18 cellular contexts compared by ENCODE assay signal in genomic region chr22:17013396-17014100, GRCh38. TPM values are rescaled to one million over a fixed set of nuclear protein-coding genes. Genes with fewer than 3 reads are reported as not detected.
DNase-seq lines count a peak whose midpoint lies in the region; ATAC-seq, FAIRE-seq and TF ChIP-seq lines count a peak whose summit lies in the region.
"Had no signal": no experiment of that assay in that cellular context is flagged by ENCODE, and none has a peak within 500 bp of the region (broad histone marks: within the 10 kb centered on the region; RNA-seq: fewer than 3 reads in every experiment).

No MANE protein-coding gene starts in this region.

- no peak for TF ChIP-seq EP300 in GM12878 (IDR thresholded peaks at IDR 0.05; ENCODE audit: borderline replicate concordance in 1 of 2, control insufficient read depth in 1 of 2, low read depth in 2 of 2, low read length in 2 of 2)

- CTCF ChIA-PET in GM12878 (lab: Yijun Ruan, JAX) (no interaction called here), PC-9 (lab: Charles Lee) (no interaction called here)

- H3K9me3 ChIP-seq in GM12878 (replicated peaks; ENCODE audit: control insufficient read depth, insufficient read depth, low read length) (no peaks in the 10 kb centered on the region), PC-9 (ENCODE audit: insufficient read depth, low read depth) (no peaks in the 10 kb centered on the region)

- peaks cover 2% of the 10 kb centered on the region for H3K27me3 ChIP-seq in H7 (ENCODE audit: control insufficient read depth, insufficient read depth, low read length)
- no peaks in the 10 kb centered on the region; a peak in 1 of 4 replicates for H3K27me3 ChIP-seq in GM12878 (replicated peaks in 1 of 2; ENCODE audit: control insufficient read depth in 2 of 2, insufficient read depth in 2 of 2, low read length in 1 of 2)
- H3K27me3 ChIP-seq in PC-9 (ENCODE audit: insufficient read depth, low read depth): peaks cover 10% of the 10 kb centered on the region; the same call in 1 of the 2 replicates

- intact Hi-C loops in GM12878 (cut with micrococcal nuclease; ENCODE audit: unreplicated experiment): no loop called here
- intact Hi-C loops in PC-9 (cut with micrococcal nuclease; ENCODE audit: unreplicated experiment): no loop called here

- TF ChIP-seq RAD21 in GM12878 (IDR thresholded peaks at IDR 0.05; ENCODE audit: insufficient read depth, low read depth, low read length): no peak

- no peak for FAIRE-seq in GM12878 (lab: Jason Lieb, UNC)
- no peak for FAIRE-seq in H54 (lab: Jason Lieb, UNC)

- H3K4me1 ChIP-seq in GM12878 (ENCODE audit: control insufficient read depth, insufficient read depth, low read length) (no peaks in the 10 kb centered on the region; the same call in 1 of the 2 replicates), PC-9 (replicated peaks; ENCODE audit: insufficient read depth) (no peaks in the 10 kb centered on the region)

- no peak for TF ChIP-seq CTCF in GM12878 (IDR thresholded peaks at IDR 0.05 in 2 of 3, conservative IDR thresholded peaks at IDR 0.05 in 1 of 3; ENCODE audit: control insufficient read depth in 2 of 3, extremely low read depth in 1 of 3, insufficient read depth in 1 of 3, low read depth in 3 of 3, low read length in 3 of 3)
- TF ChIP-seq CTCF in PC-9 (conservative IDR thresholded peaks at IDR 0.05): no peak

- RAD21 ChIA-PET in GM12878 (lab: Charles Lee; ENCODE audit: unreplicated experiment): no interaction called here

- BruUV-seq in GM12878 (replicated peaks; lab: Mats Ljungman, UMichigan): no TSS peak
- BruUV-seq in PC-9 (replicated peaks; lab: Mats Ljungman, UMichigan): no TSS peak

- H3K27ac ChIP-seq in GM12878 (ENCODE audit: control insufficient read depth, insufficient read depth) (no peak overlapping the region), substantia nigra (ENCODE audit: low read depth, low read length, poor library complexity, severe bottlenecking) (peak overlapping the region; percentile 95), PC-9 (no peak overlapping the region)

- TF ChIP-seq POLR2A in GM12878 (IDR thresholded peaks at IDR 0.05; ENCODE audit: low read depth, low read length) (no peak), H54 (IDR thresholded peaks at IDR 0.05; ENCODE audit: low read depth, low read length) (no peak)

- no peaks in the 10 kb centered on the region for H4K20me1 ChIP-seq in GM12878 (ENCODE audit: control insufficient read depth, insufficient read depth)
- no peaks in the 10 kb centered on the region for H4K20me1 ChIP-seq in PC-9 (ENCODE audit: insufficient read depth)

- no peak overlapping the region for H3K4me3 ChIP-seq in H7 (ENCODE audit: insufficient read depth, low read depth, low read length)
- no peak overlapping the region for H3K4me3 ChIP-seq in GM12878
- no peak overlapping the region for H3K4me3 ChIP-seq in PC-9

- H3F3A ChIP-seq in PC-9 (ENCODE audit: insufficient read depth, low read depth): no peaks in the 10 kb centered on the region

- no peak overlapping the region for H3K9ac ChIP-seq in GM12878 (ENCODE audit: control insufficient read depth, insufficient read depth, low read length)

- H2AFZ ChIP-seq in GM12878 (ENCODE audit: control insufficient read depth, low read depth, low read length) (no peak overlapping the region), PC-9 (no peak overlapping the region)

- ATAC-seq in GM12878: peak; percentile 72
- ATAC-seq: PC-3, SK-N-SH treated with all-trans-retinoic acid at 6 μM for 48 hours had no signal

- POLR2A ChIA-PET in GM12878 (lab: Charles Lee): no interaction called here
- POLR2A ChIA-PET in PC-9 (lab: Charles Lee; ENCODE audit: unreplicated experiment): no interaction called here

- DNase-seq in H7 (peak; percentile 2), GM12878 (ENCODE audit: low read depth, low spot score) (no peak), inferior parietal cortex (ENCODE audit: extremely low spot score) (peak; percentile 46), substantia nigra (lab: John Stamatoyannopoulos, UW) (peak in 2 of 49 donors; percentile 13 to 29), PC-9 (no peak), DMS53 (lab: John Stamatoyannopoulos, UW) (no peak), H54 (ENCODE audit: insufficient read length, low spot score) (no peak), GDM1 (lab: John Stamatoyannopoulos, UW) (no peak)
- DNase-seq: AML-193, GOT3, HFFc6, KG1, NCI-H1436 treated with DMSO at 0.1 percent for 48 hours, NCI-H2081, NCI-H82, PC-3 had no signal

- SMC1A ChIA-PET in GM12878 (lab: Charles Lee; ENCODE audit: uncharacterized antibody, unreplicated experiment): interaction anchor here (0.7 kb wide), 1 partner anchor 81 kb away, joined by 3 read pairs; no protein-coding TSS in a partner anchor

- H3K36me3 ChIP-seq in H7 (replicated peaks; ENCODE audit: control insufficient read depth, insufficient read depth, low read length): no peaks in the 10 kb centered on the region
- H3K36me3 ChIP-seq in GM12878 (ENCODE audit: control insufficient read depth in 2 of 2, insufficient read depth in 2 of 2, low read length in 1 of 2): no peaks in the 10 kb centered on the region
- no peaks in the 10 kb centered on the region for H3K36me3 ChIP-seq in PC-9 (ENCODE audit: low read depth)

- no peaks in the 10 kb centered on the region for H3K9me2 ChIP-seq in PC-9 (ENCODE audit: insufficient read depth)

- no peaks in the 10 kb centered on the region for H3K79me2 ChIP-seq in GM12878 (ENCODE audit: control insufficient read depth, insufficient read depth, low read length)
- H3K79me2 ChIP-seq in PC-9 (ENCODE audit: low read depth): no peaks in the 10 kb centered on the region

- H3K4me2 ChIP-seq in GM12878 (ENCODE audit: control insufficient read depth, insufficient read depth) (no peak overlapping the region), PC-9 (no peak overlapping the region)

- 92% methylated on average over 2 of the region's 2 CpGs for WGBS in GM12878 (ENCODE audit: insufficient coverage, insufficient replicate concordance, low lambda C conversion rate, missing lambda C conversion rate)

- in situ Hi-C loops in GM12878 (cut with MboI): no loop called here

TF ChIP-seq in GM12878, 131 proteins besides CTCF, POLR2A, EP300 and RAD21 (continues in another document):
- TF ChIP-seq SP1 (IDR thresholded peaks at IDR 0.05; ENCODE audit: low read depth, low read length) (no peak), SKIL (IDR thresholded peaks at IDR 0.05; ENCODE audit: low read depth, poor library complexity, severe bottlenecking) (no peak), ATF3 (IDR thresholded peaks at IDR 0.05; ENCODE audit: borderline replicate concordance, extremely low read depth, low read depth, low read length) (no peak), YY1 (IDR thresholded peaks at IDR 0.05; ENCODE audit: low read depth, low read length) (no peak), ELK1 (IDR thresholded peaks at IDR 0.05; ENCODE audit: low read depth, low read length) (no peak), RCOR1 (conservative IDR thresholded peaks at IDR 0.05; ENCODE audit: low read depth, low read length) (no peak), RUNX3 (IDR thresholded peaks at IDR 0.05; ENCODE audit: low read length) (no peak), NRF1 (conservative IDR thresholded peaks at IDR 0.05; ENCODE audit: low read depth, low read length) (no peak), BMI1 (IDR thresholded peaks at IDR 0.05; ENCODE audit: borderline replicate concordance) (no peak), MEF2A (IDR thresholded peaks at IDR 0.05; ENCODE audit: insufficient read depth, low read depth, low read length) (no peak)

RNA-seq across cellular contexts. Expression of gene GAB4, which starts 5.5 kb away (rescaled TPM):
- 0.18 and 0.21 TPM in 2 replicates for total RNA-seq in H7 (2014; rRNA removed; shearing (Covaris generic))
- total RNA-seq in GM12878 (2013; cell fraction: nucleolus; rRNA removed): not detected in 2 replicates
- total RNA-seq in GM12878 (2014; rRNA removed) (not detected in 2 replicates), GM12878 (2014; rRNA removed; fragmentation: Illumina TruSeq; extraction: Trizol) (not detected in 2 replicates), GM12878 (2021) (not detected in 2 replicates), PC-9 (2021) (not detected in 2 replicates)
- not detected for polyA plus RNA-seq in GM12878 (2011; ENCODE audit: low read depth)
- polyA plus RNA-seq in GM12878 (2011; rRNA removed) (not detected in 2 replicates), GM12878 (2014; fragmentation: Illumina TruSeq; extraction: Trizol) (not detected in 2 replicates), GM12878 (2014; fragmentation: Nextera tagmentation; extraction: Ambion mirVana) (not detected), GM12878 (2014; rRNA removed) (not detected in 2 replicates), GM12878 (2016; fragmentation: Nextera tagmentation; extraction: Ambion mirVana) (not detected)
- polyA plus RNA-seq in GM12878 (2011; cell fraction: cytosol; rRNA removed): not detected in 2 replicates
- polyA plus RNA-seq in GM12878 (2011; cell fraction: nucleus; rRNA removed): not detected in 2 replicates
- polyA plus RNA-seq in GM12878 (2012): not detected in 2 replicates
- not detected in 2 replicates for polyA minus RNA-seq in GM12878 (2011; rRNA and poly(A)+ RNA removed)
- polyA minus RNA-seq in GM12878 (2011; cell fraction: cytosol; rRNA and poly(A)+ RNA removed): not detected in 2 replicates
- not detected in 2 replicates for polyA minus RNA-seq in GM12878 (2011; cell fraction: nucleus; rRNA and poly(A)+ RNA removed)
- total RNA-seq: HFFc6, NCI-H460, PC-3 had no signal

Comparison
In these comparisons a context has a peak if more than half of its experiments do, and no peak if none do; other contexts are left out.
1. DNase-seq: peak in H7 (single experiment) and inferior parietal cortex (single experiment); none in GM12878 (single experiment), PC-9 (0 of 2), DMS53 (single experiment), H54 (single experiment) and GDM1 (single experiment).